32 cellular contexts compared by ENCODE assay signal in the genomic region with DNA sequence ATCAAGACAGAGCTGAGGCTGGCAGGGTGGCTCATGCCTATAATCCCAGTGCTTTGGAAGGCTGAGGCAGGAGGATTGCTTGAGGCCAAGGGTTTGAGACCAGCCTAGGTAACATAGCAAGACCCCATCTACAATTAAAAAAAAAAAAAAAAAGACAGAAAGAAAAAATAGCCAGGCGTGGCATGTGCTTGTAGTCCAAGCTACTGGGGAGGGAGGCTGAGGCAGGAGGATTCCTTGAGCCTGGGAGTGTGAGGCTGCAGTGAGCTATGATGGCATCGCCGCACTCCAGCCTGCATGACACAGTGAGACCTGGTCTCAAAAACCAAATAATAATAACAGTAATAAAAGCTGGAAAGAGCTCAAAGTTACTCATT. TPM values are rescaled to one million over a fixed set of nuclear protein-coding genes. Genes with fewer than 3 reads are reported as not detected.
"Had no signal": no experiment of that assay in that cellular context is flagged by ENCODE, and none has a peak within 500 bp of the region (broad histone marks: within the 10 kb centered on the region; RNA-seq: fewer than 3 reads in every experiment).

No MANE protein-coding gene starts in this region.

- H3K27me3 Mint-ChIP-seq: central memory CD8-positive, alpha-beta T cell; naive B cell had no signal

- H3K4me3 Mint-ChIP-seq: activated T-helper 1 cell treated with anti-CD3 and anti-CD28 coated beads, Interleukin-12 subunit alpha, Interleukin-12 subunit beta, Interleukin-2, Interleukin-4 antibody, amounts not matched to agents 30 ng/mL and 10 ng/mL and 1 ng/mL, durations not matched to agents 14 hours and 24 hours and 36 hours; central memory CD8-positive, alpha-beta T cell; mesothelial cell of epicardium; naive B cell; nephron progenitor cell; T-helper 2 cell treated with Interferon-gamma antibody and Interleukin-4, amounts not matched to agents 5 μg/mL and 100 μg/mL, for 36 hours had no signal

- DNase-seq: activated CD4-positive, alpha-beta T cell treated with anti-CD3 and anti-CD28 coated beads for 48 hours; activated CD4-positive, alpha-beta T cell treated with anti-CD3 and anti-CD28 coated beads, Interleukin-2, amount 50 U/mL, for 48 hours; activated CD8-positive, alpha-beta memory T cell treated with anti-CD3 and anti-CD28 coated beads, Interleukin-2, amount 50 U/mL, for 4 hours; activated gamma-delta T cell treated with Interleukin-2 at 50 U/mL for 16 hours; activated naive CD4-positive, alpha-beta T cell treated with anti-CD3 and anti-CD28 coated beads, Interleukin-2, amount 50 U/mL, for 16 hours; activated T-cell treated with anti-CD3 and anti-CD28 coated beads, Interleukin-2, amount 50 U/mL, for 1 hour; effector CD4-positive, alpha-beta T cell; esophagus squamous epithelium; glutamatergic neuron; islet precursor cell; left ventricle myocardium superior; mammary epithelial cell; naive B cell; nephron progenitor cell; ovary; psoas muscle; stimulated activated CD4-positive, alpha-beta T cell treated with anti-CD3 and anti-CD28 coated beads, Interleukin-2, amount 100 ng/mL, for 24 hours; stimulated activated naive CD4-positive, alpha-beta T cell treated with Interleukin-2 at 50 U/mL for 16 hours; T-helper 1 cell had no signal

- H3K9me3 Mint-ChIP-seq: activated T-helper 1 cell treated with anti-CD3 and anti-CD28 coated beads, Interleukin-12 subunit alpha, Interleukin-12 subunit beta, Interleukin-2, Interleukin-4 antibody, amounts not matched to agents 30 ng/mL and 10 ng/mL and 1 ng/mL, durations not matched to agents 14 hours and 24 hours and 36 hours; central memory CD8-positive, alpha-beta T cell; mesothelial cell of epicardium; naive B cell; nephron progenitor cell; T-helper 2 cell treated with Interferon-gamma antibody and Interleukin-4, amounts not matched to agents 5 μg/mL and 100 μg/mL, for 36 hours had no signal

- ATAC-seq: left ventricle myocardium superior, psoas muscle had no signal

- H3K36me3 ChIP-seq: ovary had no signal

- H3K4me3 ChIP-seq: esophagus squamous epithelium, ovary, psoas muscle, smooth muscle cell, tibial nerve had no signal

- H3K27ac Mint-ChIP-seq: activated T-helper 1 cell treated with anti-CD3 and anti-CD28 coated beads, Interleukin-12 subunit alpha, Interleukin-12 subunit beta, Interleukin-2, Interleukin-4 antibody, amounts not matched to agents 30 ng/mL and 10 ng/mL and 1 ng/mL, durations not matched to agents 14 hours and 24 hours and 36 hours; mesothelial cell of epicardium; nephron progenitor cell; T-helper 2 cell treated with Interferon-gamma antibody and Interleukin-4, amounts not matched to agents 5 μg/mL and 100 μg/mL, for 36 hours had no signal

- H3K36me3 Mint-ChIP-seq: mesothelial cell of epicardium had no signal

- H3K27ac ChIP-seq: epithelial cell of prostate, esophagus squamous epithelium, ovary, psoas muscle, VCaP had no signal

- H3K9me3 ChIP-seq: esophagus squamous epithelium, neutrophil, ovary, psoas muscle, tibial nerve had no signal

- FAIRE-seq: bronchial epithelial cell, colon had no signal

- H3K27me3 ChIP-seq: esophagus squamous epithelium, neutrophil, ovary, tibial nerve had no signal

- H3K4me1 Mint-ChIP-seq: central memory CD8-positive, alpha-beta T cell had no signal

- H3K4me2 ChIP-seq: smooth muscle cell had no signal

- H3K4me1 ChIP-seq: psoas muscle had no signal

RNA-seq across cellular contexts. Expression of a gene that starts 9.4 kb away (rescaled TPM):
- total RNA-seq: activated CD8-positive, alpha-beta memory T cell treated with anti-CD3 and anti-CD28 coated beads for 36 hours; activated T-helper 1 cell treated with anti-CD3 and anti-CD28 coated beads, Interleukin-12 subunit alpha, Interleukin-12 subunit beta, Interleukin-2, Interleukin-4 antibody, amounts not matched to agents 30 ng/mL and 10 ng/mL and 1 ng/mL, durations not matched to agents 14 hours and 24 hours and 36 hours; bronchial epithelial cell; dermis blood vessel endothelial cell; left ventricle myocardium superior; mammary epithelial cell; mesothelial cell of epicardium; psoas muscle; smooth muscle cell had no signal
- polyA plus RNA-seq: mammary epithelial cell had no signal
